ENCODE assay signal across 8 cellular contexts in the genomic region with DNA sequence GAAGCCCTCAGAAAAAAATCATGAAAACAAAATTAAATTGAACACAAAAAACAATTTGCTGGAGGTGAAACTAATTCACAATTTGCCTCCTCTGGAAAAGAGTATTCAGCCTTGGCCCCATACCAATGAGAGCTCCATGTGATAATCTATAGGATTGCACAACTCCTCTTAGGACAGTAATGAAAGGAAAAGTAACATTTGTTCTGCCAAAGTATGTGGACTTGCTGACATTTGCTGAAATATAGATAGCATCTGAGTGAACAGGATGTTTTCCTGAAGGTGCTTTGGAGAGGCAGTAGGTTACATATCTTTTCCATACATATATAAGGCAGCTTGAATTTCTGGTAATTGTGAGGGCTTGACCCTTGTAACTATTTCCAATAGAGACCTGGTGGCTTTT.
"Had no signal": no experiment of that assay in that cellular context is flagged by ENCODE, and none has a peak within 500 bp of the region (broad histone marks: within the 10 kb centered on the region; RNA-seq: fewer than 3 reads in every experiment).

No MANE protein-coding gene starts in this region.

- H3K9ac ChIP-seq: GM23248 had no signal

- H3K4me1 ChIP-seq: HAP-1 had no signal

- DNase-seq: GM23248, GOT3, H7, HFFc6 had no signal

- H3K4me3 ChIP-seq: GM23248, HAP-1 had no signal

- H3K27ac ChIP-seq: GM23248, HL-60 had no signal

- ATAC-seq: HCT116, HepG2 had no signal

- H3K36me3 ChIP-seq: HAP-1 had no signal

- H2AFZ ChIP-seq: GM23248 had no signal

- H3K9me3 ChIP-seq: HAP-1 had no signal
